Comparison of ENCODE assay signal across 16 cellular contexts in the genomic region with DNA sequence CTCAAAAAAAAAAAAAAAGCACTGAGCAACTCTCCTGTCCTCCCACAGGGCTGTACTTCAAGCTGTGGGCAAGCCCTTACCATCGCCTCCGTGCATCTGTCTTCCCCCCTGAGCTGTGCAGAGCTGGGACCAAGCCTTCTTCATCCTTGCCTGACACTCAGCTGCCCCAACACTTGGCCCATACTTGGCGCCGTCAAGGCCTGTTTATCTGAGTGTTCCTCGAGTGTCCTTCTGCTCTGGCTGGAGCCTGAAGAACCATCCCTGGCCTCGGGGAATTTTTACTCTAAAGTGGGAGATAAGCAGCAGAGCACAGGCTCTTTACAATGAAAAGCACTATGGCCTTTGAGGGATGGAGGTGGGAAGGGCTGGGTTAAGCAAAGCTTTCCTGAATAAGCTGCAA. TPM values are rescaled to one million over a fixed set of nuclear protein-coding genes. Genes with fewer than 3 reads are reported as not detected.
DNase-seq lines count a peak whose midpoint lies in the region; ATAC-seq and TF ChIP-seq lines count a peak whose summit lies in the region.
"Had no signal": no experiment of that assay in that cellular context is flagged by ENCODE, and none has a peak within 500 bp of the region (broad histone marks: within the 10 kb centered on the region; RNA-seq: fewer than 3 reads in every experiment).

No MANE protein-coding gene starts in this region.

- H3K27ac Mint-ChIP-seq in T-helper 2 cell treated with Interferon-gamma antibody and Interleukin-4, amounts not matched to agents 5 μg/mL and 100 μg/mL, for 36 hours: peak overlapping the region; percentile 71
- peak overlapping the region; percentile 53 for H3K27ac Mint-ChIP-seq in endothelial cell (ENCODE audit: unreplicated experiment)
- no peak overlapping the region for H3K27ac Mint-ChIP-seq in progenitor cell of endocrine pancreas

- H3K9me3 ChIP-seq in heart right ventricle: no peaks in the 10 kb centered on the region
- H3K9me3 ChIP-seq: A549, MG63, testis had no signal

- peak overlapping the region; percentile 61 for H3K27ac ChIP-seq in HL-60 (replicated peaks)
- peak overlapping the region in 2 of 10 donors; percentile 44 to 81 for H3K27ac ChIP-seq in heart right ventricle

- H3K4me3 ChIP-seq in HL-60 (replicated peaks; ENCODE audit: insufficient read depth, low read length) (no peak overlapping the region), H7 (ENCODE audit: insufficient read depth, low read depth, low read length) (no peak overlapping the region), heart right ventricle (no peak overlapping the region)
- H3K4me3 ChIP-seq: A549, MG63, testis had no signal

- peaks cover 18% of the 10 kb centered on the region for H3K36me3 Mint-ChIP-seq in T-helper 2 cell treated with Interferon-gamma antibody and Interleukin-4, amounts not matched to agents 5 μg/mL and 100 μg/mL, for 36 hours (ENCODE audit: low read depth)
- H3K36me3 Mint-ChIP-seq in endothelial cell (ENCODE audit: low read depth, unreplicated experiment) (peaks cover 31% of the 10 kb centered on the region), progenitor cell of endocrine pancreas (ENCODE audit: insufficient read depth) (peaks cover 8% of the 10 kb centered on the region)

- intact Hi-C loops in heart right ventricle (cut with DNase I): loop anchor here in 1 of 10 donors (5.0 kb wide), 1 partner anchor 64 kb away; no protein-coding TSS in a partner anchor

- peaks cover 36% of the 10 kb centered on the region for H3K4me1 Mint-ChIP-seq in T-helper 2 cell treated with Interferon-gamma antibody and Interleukin-4, amounts not matched to agents 5 μg/mL and 100 μg/mL, for 36 hours (ENCODE audit: low read depth)
- H3K4me1 Mint-ChIP-seq in endothelial cell (ENCODE audit: unreplicated experiment) (peaks cover 40% of the 10 kb centered on the region), progenitor cell of endocrine pancreas (ENCODE audit: low read depth) (peaks cover 36% of the 10 kb centered on the region)

- WGBS in heart right ventricle, 2 donors: 62 to 69% methylated on average over 6 of the region's 6 CpGs

- peak overlapping the region; percentile 93 for H3K4me3 Mint-ChIP-seq in T-helper 2 cell treated with Interferon-gamma antibody and Interleukin-4, amounts not matched to agents 5 μg/mL and 100 μg/mL, for 36 hours
- peak overlapping the region; percentile 87 for H3K4me3 Mint-ChIP-seq in endothelial cell (ENCODE audit: unreplicated experiment)
- H3K4me3 Mint-ChIP-seq in progenitor cell of endocrine pancreas (ENCODE audit: low read depth): peak overlapping the region; percentile 87

- H3K27me3 ChIP-seq in HL-60 (ENCODE audit: insufficient read depth, poor library complexity, severe bottlenecking) (no peaks in the 10 kb centered on the region), H7 (ENCODE audit: control insufficient read depth, insufficient read depth, low read length) (peaks cover 9% of the 10 kb centered on the region), heart right ventricle (no peaks in the 10 kb centered on the region)
- H3K27me3 ChIP-seq: MG63, testis had no signal

- H3K27me3 Mint-ChIP-seq in T-helper 2 cell treated with Interferon-gamma antibody and Interleukin-4, amounts not matched to agents 5 μg/mL and 100 μg/mL, for 36 hours (ENCODE audit: low read depth): no peaks in the 10 kb centered on the region
- peaks cover 23% of the 10 kb centered on the region for H3K27me3 Mint-ChIP-seq in endothelial cell (ENCODE audit: unreplicated experiment)
- no peaks in the 10 kb centered on the region for H3K27me3 Mint-ChIP-seq in progenitor cell of endocrine pancreas

- DNase-seq in T-helper 2 cell treated with Interferon-gamma antibody and Interleukin-4, amounts not matched to agents 5 μg/mL and 100 μg/mL, for 36 hours (ENCODE audit: low spot score): no peak
- no peak for DNase-seq in T-helper 2 cell
- DNase-seq in HL-60 (ENCODE audit: low read depth in 1 of 2, low spot score in 1 of 2): no peak
- DNase-seq in endothelial cell (ENCODE audit: low spot score): no peak
- no peak for DNase-seq in progenitor cell of endocrine pancreas (ENCODE audit: low spot score, unreplicated experiment)
- no peak for DNase-seq in H7
- DNase-seq in heart right ventricle: no peak
- DNase-seq: DMS153, erythroblast, MG63, nucleus accumbens, testis had no signal

- H3K36me3 ChIP-seq in H7 (replicated peaks; ENCODE audit: control insufficient read depth, insufficient read depth, low read length) (peaks cover 4% of the 10 kb centered on the region), heart right ventricle (peaks cover 0 to 26% (median 0%) of the 10 kb centered on the region in 9 donors)
- H3K36me3 ChIP-seq: MG63 had no signal

- H3K9me3 Mint-ChIP-seq in T-helper 2 cell treated with Interferon-gamma antibody and Interleukin-4, amounts not matched to agents 5 μg/mL and 100 μg/mL, for 36 hours: no peaks in the 10 kb centered on the region
- H3K9me3 Mint-ChIP-seq in endothelial cell (ENCODE audit: unreplicated experiment) (no peaks in the 10 kb centered on the region), progenitor cell of endocrine pancreas (ENCODE audit: low read depth) (no peaks in the 10 kb centered on the region)
- H3K9me3 Mint-ChIP-seq: activated naive CD4-positive, alpha-beta T cell treated with anti-CD3 and anti-CD28 coated beads, Interleukin-2, amount 50 U/mL, for 72 hours had no signal

- H3K4me1 ChIP-seq in heart right ventricle: peaks cover 0 to 51% (median 11%) of the 10 kb centered on the region in 9 donors

- no peak for ATAC-seq in GM19023 (IDR thresholded peaks at IDR 0.05; ENCODE audit: unreplicated experiment)
- ATAC-seq in heart right ventricle: no peak
- ATAC-seq: A549; activated CD4-positive, CD25-positive, alpha-beta regulatory T cell treated with anti-CD3 and anti-CD28 coated beads, Interleukin-2, amount 50 U/mL, for 24 hours; activated naive CD4-positive, alpha-beta T cell treated with anti-CD3 and anti-CD28 coated beads, Interleukin-2, amount 50 U/mL, for 72 hours had no signal

- no peak for TF ChIP-seq CTCF in HL-60 (IDR thresholded peaks at IDR 0.05; ENCODE audit: insufficient read depth, low read length)
- TF ChIP-seq CTCF in endothelial cell (IDR thresholded peaks at IDR 0.05; ENCODE audit: unreplicated experiment): no peak
- no peak for TF ChIP-seq CTCF in progenitor cell of endocrine pancreas (IDR thresholded peaks at IDR 0.05; ENCODE audit: unreplicated experiment)
- no peak for TF ChIP-seq CTCF in heart right ventricle (IDR thresholded peaks at IDR 0.05)

RNA-seq across cellular contexts. Expression of gene TIRAP, which starts 1.6 kb away (rescaled TPM):
- total RNA-seq in endothelial cell (ENCODE audit: unreplicated experiment) (12.4 TPM), progenitor cell of endocrine pancreas (12.8 and 14.3 TPM in 2 replicates), heart right ventricle (10 to 100 TPM in 1 of 10 donors, 1 to 10 TPM in 9; 6.3 to 10.1 (median 8.6) TPM)
- total RNA-seq in H7 (2014; rRNA removed; shearing (Covaris generic)): 4.2 and 5.8 TPM in 2 replicates
- polyA plus RNA-seq in heart right ventricle: 1 to 10 TPM; 3.1 to 3.3 TPM

RNA-seq across cellular contexts. Expression of gene FOXRED1, which starts 12.3 kb away (rescaled TPM):
- total RNA-seq in endothelial cell (ENCODE audit: unreplicated experiment) (35.8 TPM), progenitor cell of endocrine pancreas (63.8 and 64.7 TPM in 2 replicates), heart right ventricle (10 to 100 TPM; 19.0 to 41.1 (median 30.4) TPM)
- 54.0 and 68.7 TPM in 2 replicates for total RNA-seq in H7 (2014; rRNA removed; shearing (Covaris generic))
- polyA plus RNA-seq in heart right ventricle: 10 to 100 TPM; 33.5 to 46.3 TPM

RNA-seq across cellular contexts. Expression of gene SRPRA, which starts 12.6 kb away (rescaled TPM):
- 54.8 TPM for total RNA-seq in endothelial cell (ENCODE audit: unreplicated experiment)
- total RNA-seq in progenitor cell of endocrine pancreas: 79.2 and 80.9 TPM in 2 replicates
- 65.9 and 72.7 TPM in 2 replicates for total RNA-seq in H7 (2014; rRNA removed; shearing (Covaris generic))
- 10 to 100 TPM; 65.4 to 88.4 (median 75.1) TPM for total RNA-seq in heart right ventricle
- polyA plus RNA-seq in heart right ventricle: 10 to 100 TPM; 32.5 to 80.2 TPM

RNA-seq across cellular contexts. Expression of gene DCPS, which starts 22.6 kb away (rescaled TPM):
- total RNA-seq in endothelial cell (ENCODE audit: unreplicated experiment) (11.3 TPM), progenitor cell of endocrine pancreas (14.1 and 17.9 TPM in 2 replicates), heart right ventricle (10 to 100 TPM in 6 of 10 donors, 1 to 10 TPM in 4; 6.5 to 17.3 (median 10.6) TPM)
- 21.4 TPM in 2 replicates for total RNA-seq in H7 (2014; rRNA removed; shearing (Covaris generic))
- 10 to 100 TPM in 1 of 2 donors, 1 to 10 TPM in 1; 8.8 to 17.1 TPM for polyA plus RNA-seq in heart right ventricle
